14 cellular contexts compared by ENCODE assay signal in genomic region chr22:22196018-22196533, GRCh38. TPM values are rescaled to one million over a fixed set of nuclear protein-coding genes. Genes with fewer than 3 reads are reported as not detected.
DNase-seq lines count a peak whose midpoint lies in the region; ATAC-seq and TF ChIP-seq lines count a peak whose summit lies in the region.
"Had no signal": no experiment of that assay in that cellular context is flagged by ENCODE, and none has a peak within 500 bp of the region (broad histone marks: within the 10 kb centered on the region; RNA-seq: fewer than 3 reads in every experiment).

No MANE protein-coding gene starts in this region.

- no peaks in the 10 kb centered on the region for H3K4me1 ChIP-seq in smooth muscle cell (ENCODE audit: low read depth)
- H3K4me1 ChIP-seq: foreskin keratinocyte, upper lobe of right lung had no signal

- H3K27ac ChIP-seq in smooth muscle cell (ENCODE audit: low read depth): no peak overlapping the region
- H3K27ac ChIP-seq: foreskin keratinocyte, upper lobe of right lung had no signal

- no peak for TF ChIP-seq CTCF in smooth muscle cell (IDR thresholded peaks at IDR 0.05; ENCODE audit: borderline replicate concordance, insufficient read depth, poor library complexity, severe bottlenecking)

- no peak overlapping the region for H3K4me3 ChIP-seq in smooth muscle cell
- H3K4me3 ChIP-seq: lung, upper lobe of right lung had no signal

- H4K20me1 ChIP-seq in smooth muscle cell (ENCODE audit: low read depth): no peaks in the 10 kb centered on the region

- ATAC-seq in GM18867 (IDR thresholded peaks at IDR 0.05; ENCODE audit: unreplicated experiment) (peak; percentile 68), GM21528 (IDR thresholded peaks at IDR 0.05; ENCODE audit: low FRiP score, unreplicated experiment) (peak; percentile 66), HG03135 (IDR thresholded peaks at IDR 0.05; ENCODE audit: unreplicated experiment) (peak; percentile 71), esophagus mucosa (peak; percentile 59)

- 66% methylated on average over 11 of the region's 11 CpGs for WGBS in smooth muscle cell (ENCODE audit: low lambda C conversion rate)

- no peaks in the 10 kb centered on the region for H3K79me2 ChIP-seq in smooth muscle cell (ENCODE audit: low read depth)

- no peak overlapping the region for H3K9ac ChIP-seq in smooth muscle cell (ENCODE audit: low read depth)

- no peak overlapping the region for H2AFZ ChIP-seq in smooth muscle cell (ENCODE audit: low read depth)

- no peaks in the 10 kb centered on the region for H3F3A ChIP-seq in smooth muscle cell (ENCODE audit: low read depth)

- DNase-seq in SIG-M5 treated with dmso at 0.1 percent for 504 hours (lab: John Stamatoyannopoulos, UW; ENCODE audit: unreplicated experiment) (no peak), smooth muscle cell (lab: John Stamatoyannopoulos, UW; ENCODE audit: unreplicated experiment) (no peak), head of caudate nucleus (no peak)
- DNase-seq in stimulated activated CD4-positive, alpha-beta T cell treated with anti-CD3 and anti-CD28 coated beads, Interleukin-1b, Interleukin-23, amount 100 ng/mL, for 48 hours: no peak
- DNase-seq: cortex of kidney had no signal

- no peaks in the 10 kb centered on the region for H3K9me3 ChIP-seq in smooth muscle cell (replicated peaks; ENCODE audit: low read depth)
- H3K9me3 ChIP-seq: upper lobe of right lung had no signal

- no peaks in the 10 kb centered on the region for H3K36me3 ChIP-seq in smooth muscle cell (ENCODE audit: low read depth)
- H3K36me3 ChIP-seq: upper lobe of right lung had no signal

- intact Hi-C loops in head of caudate nucleus (cut with DNase I): no loop called here

- no peak overlapping the region for H3K4me2 ChIP-seq in smooth muscle cell

- peaks cover 55% of the 10 kb centered on the region for H3K27me3 ChIP-seq in smooth muscle cell (ENCODE audit: low read depth)

RNA-seq across cellular contexts. Expression of gene VPREB1, which starts 48.5 kb away (rescaled TPM):
- total RNA-seq in esophagus mucosa (not detected), smooth muscle cell (not detected in 2 replicates)
- polyA plus RNA-seq in smooth muscle cell: not detected in 2 replicates
- total RNA-seq: foreskin keratinocyte, lung, pulmonary artery endothelial cell, RPMI7951, upper lobe of right lung had no signal
- polyA plus RNA-seq: foreskin keratinocyte had no signal
